9 cellular contexts compared by ENCODE assay signal in the genomic region with DNA sequence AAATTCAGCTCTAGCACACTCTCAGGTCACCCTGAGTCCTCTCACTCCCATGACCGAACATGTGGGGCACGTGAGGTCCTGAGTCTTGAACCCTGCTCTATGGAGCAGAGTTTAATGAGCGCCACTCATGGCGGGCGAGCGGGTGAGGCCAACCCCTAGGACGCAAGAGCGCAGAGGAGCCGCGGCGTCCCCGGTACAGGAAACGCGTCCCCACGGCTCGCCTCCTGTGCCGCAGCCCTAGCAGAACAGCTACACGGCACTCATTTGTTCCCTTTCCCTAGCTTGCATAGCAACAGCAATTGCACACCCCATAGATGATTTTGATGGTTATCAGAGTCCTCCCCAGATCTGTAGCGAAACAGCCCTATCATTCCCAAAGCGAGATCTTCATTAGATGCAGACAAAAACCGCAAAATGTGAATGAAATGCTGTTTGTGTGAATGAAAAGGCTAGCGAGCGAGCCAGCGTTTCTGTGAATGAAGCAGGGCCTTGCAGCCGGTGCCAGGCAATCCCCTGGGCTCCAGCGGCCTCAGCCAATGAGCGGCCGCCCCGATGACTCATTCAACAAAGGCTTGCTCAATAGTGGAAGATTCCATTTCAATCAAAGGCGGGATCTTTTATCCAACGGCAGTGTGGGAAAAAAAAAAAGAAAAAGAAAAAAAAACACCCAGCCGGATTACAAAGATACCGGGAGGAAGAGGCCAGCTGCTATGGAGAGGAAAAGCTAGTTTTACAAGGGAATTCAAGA. TPM values are rescaled to one million over a fixed set of nuclear protein-coding genes. Genes with fewer than 3 reads are reported as not detected.
A peak's percentile ranks its signal among the peaks of the same experiment; 100 is the strongest.
DNase-seq lines count a peak whose midpoint lies in the region; TF ChIP-seq lines count a peak whose summit lies in the region.
"Had no signal": no experiment of that assay in that cellular context is flagged by ENCODE, and none has a peak within 500 bp of the region (broad histone marks: within the 10 kb centered on the region; RNA-seq: fewer than 3 reads in every experiment).

No MANE protein-coding gene starts in this region.

- no peaks in the 10 kb centered on the region for H3K36me3 ChIP-seq in OCI-LY3 (replicated peaks; ENCODE audit: low read depth, low read length)

- H3K27ac Mint-ChIP-seq in activated naive CD8-positive, alpha-beta T cell = peak overlapping the region; percentile 50
- peak overlapping the region; percentile 70 to 82 (median 76) for H3K27ac Mint-ChIP-seq in nephron

- no peak for TF ChIP-seq CTCF in OCI-LY3 (IDR thresholded peaks at IDR 0.05; ENCODE audit: low read depth, low read length)
- no peak for TF ChIP-seq CTCF in nephron (IDR thresholded peaks at IDR 0.05; ENCODE audit: unreplicated experiment in 3 of 3)
- TF ChIP-seq CTCF in GM10248 (IDR thresholded peaks at IDR 0.05; ENCODE audit: control extremely low read depth, extremely low read depth, low read depth, missing control alignments) = no peak

- peak overlapping the region; percentile 68 for H3K4me3 ChIP-seq in OCI-LY3 (ENCODE audit: low read length)

- no peak overlapping the region for H3K27ac ChIP-seq in OCI-LY3 (ENCODE audit: low read length)
- H3K27ac ChIP-seq in temporal lobe (ENCODE audit: low read depth, low read length) = peak overlapping the region; percentile 30
- H3K27ac ChIP-seq: KMS-11 had no signal

- H3K27me3 Mint-ChIP-seq in activated naive CD8-positive, alpha-beta T cell = peaks cover 36% of the 10 kb centered on the region
- H3K27me3 Mint-ChIP-seq in nephron (ENCODE audit: low read depth) = peaks cover 70% of the 10 kb centered on the region

- H3K79me2 ChIP-seq in OCI-LY3 (ENCODE audit: low read length) = no peaks in the 10 kb centered on the region

- peaks cover 26% of the 10 kb centered on the region for H3K4me1 Mint-ChIP-seq in activated naive CD8-positive, alpha-beta T cell (ENCODE audit: low read depth)
- peaks cover 27% of the 10 kb centered on the region for H3K4me1 Mint-ChIP-seq in nephron

- peak; percentile 95 for DNase-seq in DMS 273 (lab: John Stamatoyannopoulos, UW; ENCODE audit: unreplicated experiment)
- DNase-seq in HuH-7.5 (ENCODE audit: low spot score) = peak; percentile 72
- DNase-seq in globus pallidus (ENCODE audit: low spot score) = peak; percentile 91
- no peak for DNase-seq in GM10248 (ENCODE audit: extremely low spot score)

- no peaks in the 10 kb centered on the region for H4K20me1 ChIP-seq in OCI-LY3 (ENCODE audit: insufficient read depth, low read length)

- peak overlapping the region; percentile 75 for H3K4me2 ChIP-seq in OCI-LY3 (ENCODE audit: low read length)
- H3K4me2 ChIP-seq: KMS-11 had no signal

- H3K4me1 ChIP-seq in OCI-LY3 (ENCODE audit: low read length) = no peaks in the 10 kb centered on the region

- H3K9ac ChIP-seq in OCI-LY3 (ENCODE audit: low read length) = peak overlapping the region; percentile 40
- H3K9ac ChIP-seq: KMS-11 had no signal

- CTCF ChIA-PET in GM10248 (lab: Yijun Ruan, JAX) = interaction anchor here (1.1 to 1.6 kb wide), 2 partner anchors 11 to 42 kb away, joined by 3 to 4 read pairs; no protein-coding TSS in a partner anchor

- POLR2A ChIA-PET in GM10248 (lab: Yijun Ruan, JAX) = no interaction called here

- peaks cover 9% of the 10 kb centered on the region; the same call in 1 of the 2 replicates for H3K27me3 ChIP-seq in OCI-LY3 (ENCODE audit: low read depth, low read length)

- no peaks in the 10 kb centered on the region for H3K9me3 Mint-ChIP-seq in activated naive CD8-positive, alpha-beta T cell (ENCODE audit: low read depth)
- no peaks in the 10 kb centered on the region for H3K9me3 Mint-ChIP-seq in nephron

- peaks cover under 1% of the 10 kb centered on the region for H3K36me3 Mint-ChIP-seq in activated naive CD8-positive, alpha-beta T cell
- H3K36me3 Mint-ChIP-seq in nephron (ENCODE audit: low read depth) = no peaks in the 10 kb centered on the region

- no peaks in the 10 kb centered on the region for H3K9me3 ChIP-seq in OCI-LY3 (ENCODE audit: insufficient read depth, low read length)

- peak overlapping the region; percentile 64 for H2AFZ ChIP-seq in OCI-LY3 (ENCODE audit: low read depth, low read length)

- H3K4me3 Mint-ChIP-seq in activated naive CD8-positive, alpha-beta T cell = peak overlapping the region; percentile 80
- peak overlapping the region; percentile 80 to 85 (median 82) for H3K4me3 Mint-ChIP-seq in nephron

RNA-seq across cellular contexts. Expression of a gene that starts 1.5 kb away (rescaled TPM):
- 59.0 TPM for total RNA-seq in temporal lobe
